9 cellular contexts compared by ENCODE assay signal in the genomic region with DNA sequence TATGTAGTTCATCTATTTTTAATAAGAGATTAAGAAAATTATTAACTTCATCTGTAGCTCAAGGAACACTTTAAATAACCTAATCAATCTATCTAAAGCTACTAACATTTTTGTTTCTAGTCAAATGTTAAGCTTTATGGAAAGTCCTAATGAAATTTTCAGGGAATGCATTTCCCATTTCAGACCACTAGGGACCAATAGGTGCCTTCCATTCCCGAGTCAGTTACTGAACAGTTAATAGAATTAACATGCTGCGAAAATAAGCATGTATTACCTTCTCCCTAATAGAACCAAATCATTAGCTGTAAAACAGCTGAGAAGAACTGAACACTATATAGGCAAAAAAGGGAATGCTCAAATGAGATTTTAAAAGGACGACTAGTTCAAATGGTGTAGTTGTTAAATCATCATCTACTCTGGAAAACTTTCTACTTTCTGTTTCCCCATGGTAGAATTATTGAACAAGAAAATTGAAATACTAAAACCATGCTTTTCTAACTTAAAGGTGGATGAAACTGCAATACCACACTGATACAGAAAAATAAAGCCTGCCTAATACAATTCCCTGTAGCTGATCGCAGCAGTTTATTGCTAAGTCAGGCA. TPM values are rescaled to one million over a fixed set of nuclear protein-coding genes. Genes with fewer than 3 reads are reported as not detected.
DNase-seq lines count a peak whose midpoint lies in the region; ATAC-seq and TF ChIP-seq lines count a peak whose summit lies in the region.
"Had no signal": no experiment of that assay in that cellular context is flagged by ENCODE, and none has a peak within 500 bp of the region (broad histone marks: within the 10 kb centered on the region; RNA-seq: fewer than 3 reads in every experiment).

No MANE protein-coding gene starts in this region.

- H3K27ac ChIP-seq in IMR-90 (ENCODE audit: insufficient read depth, low read length) (no peak overlapping the region), breast epithelium (no peak overlapping the region), gastrocnemius medialis (no peak overlapping the region)
- H3K27ac ChIP-seq: epithelial cell of prostate had no signal

- no peak overlapping the region for H2BK20ac ChIP-seq in IMR-90 (ENCODE audit: low read depth, low read length)

- no CpG with 5 or more reads among the region's 4 CpGs for WGBS in IMR-90 (ENCODE audit: extremely low coverage in 2 of 2, insufficient read length in 1 of 2), 2 experiments

- H2AK9ac ChIP-seq in IMR-90 (replicated peaks; ENCODE audit: low read depth, low read length, poor library complexity), result no peak overlapping the region

- dilution Hi-C loops in IMR-90 (cut with HindIII; ENCODE audit: low sequenced_read_pairs, unreplicated experiment), result no loop called here

- in situ Hi-C loops in IMR-90 (cut with MboI; ENCODE audit: low sequenced_read_pairs) (no loop called here), gastrocnemius medialis (cut with MboI; ENCODE audit: low sequenced_read_pairs in 4 of 4) (no loop called here)

- no peak overlapping the region for H2AK5ac ChIP-seq in IMR-90 (ENCODE audit: low read depth, low read length)

- peak overlapping the region; percentile 12; the same call in 1 of the 2 replicates for H3K4me2 ChIP-seq in IMR-90 (ENCODE audit: low read depth, low read length)

- H4K91ac ChIP-seq in IMR-90 (ENCODE audit: insufficient read depth, low read depth, low read length), result no peak overlapping the region

- H3K27me3 Mint-ChIP-seq in Calu3 (ENCODE audit: unreplicated experiment) (no peaks in the 10 kb centered on the region), nephron (ENCODE audit: low read depth) (no peaks in the 10 kb centered on the region)

- H2BK5ac ChIP-seq in IMR-90 (ENCODE audit: low read depth, low read length, poor library complexity, severe bottlenecking), result no peak overlapping the region

- H3K4me3 Mint-ChIP-seq in Calu3 (ENCODE audit: low read depth, unreplicated experiment), result no peak overlapping the region
- no peak overlapping the region for H3K4me3 Mint-ChIP-seq in nephron

- H3K4me1 ChIP-seq in IMR-90 (ENCODE audit: control insufficient read depth, insufficient read depth, low read length) (no peaks in the 10 kb centered on the region), breast epithelium (no peaks in the 10 kb centered on the region), gastrocnemius medialis (peaks cover 0 to 3% of the 10 kb centered on the region in 2 donors)

- TF ChIP-seq RAD21 in IMR-90 (IDR thresholded peaks at IDR 0.05; ENCODE audit: low read length), result peak; percentile 51

- no peak for TF ChIP-seq POLR2A in IMR-90 (IDR thresholded peaks at IDR 0.05; ENCODE audit: low read depth, low read length)
- no peak for TF ChIP-seq POLR2A in breast epithelium (IDR thresholded peaks at IDR 0.05)
- TF ChIP-seq POLR2A in gastrocnemius medialis (IDR thresholded peaks at IDR 0.05), result no peak

- ATAC-seq in IMR-90 (ENCODE audit: low read depth) (peak; percentile 72; the same call in 1 of the 2 replicates), gastrocnemius medialis (no peak)
- no peak for ATAC-seq in activated naive CD4-positive, alpha-beta T cell treated with anti-CD3 and anti-CD28 coated beads, Interleukin-2, amount 50 U/mL, for 72 hours

- no peaks in the 10 kb centered on the region for H3K36me3 Mint-ChIP-seq in Calu3 (ENCODE audit: insufficient read depth, unreplicated experiment)
- H3K36me3 Mint-ChIP-seq in nephron (ENCODE audit: low read depth), result no peaks in the 10 kb centered on the region
- H3K36me3 Mint-ChIP-seq in activated naive CD4-positive, alpha-beta T cell treated with anti-CD3 and anti-CD28 coated beads, Interleukin-2, amount 50 U/mL, for 72 hours, result peaks cover 1 to 2% of the 10 kb centered on the region in 2 donors

- no peak overlapping the region for H3K56ac ChIP-seq in IMR-90 (ENCODE audit: extremely low read depth, insufficient read depth, low read length)

- H3K4ac ChIP-seq in IMR-90 (ENCODE audit: low read depth, low read length), result no peak overlapping the region

- H3K4me3 ChIP-seq in IMR-90 (ENCODE audit: insufficient read depth, low read depth, low read length) (no peak overlapping the region), breast epithelium (no peak overlapping the region), gastrocnemius medialis (no peak overlapping the region)

- H4K5ac ChIP-seq in IMR-90 (ENCODE audit: low read depth, low read length), result no peak overlapping the region

- no peak overlapping the region for H3K23ac ChIP-seq in IMR-90 (ENCODE audit: low read depth, low read length)

- TF ChIP-seq CTCF in Calu3 (IDR thresholded peaks at IDR 0.05; ENCODE audit: unreplicated experiment) (peak; percentile 26), IMR-90 (conservative IDR thresholded peaks at IDR 0.05; ENCODE audit: low read depth, low read length) (peak; percentile 59), breast epithelium (IDR thresholded peaks at IDR 0.05) (peak in 2 of 3 donors; percentile 26 to 33), nephron (IDR thresholded peaks at IDR 0.05; ENCODE audit: unreplicated experiment in 3 of 3) (peak; percentile 57 to 69 (median 64)), gastrocnemius medialis (IDR thresholded peaks at IDR 0.05 in 4 of 5, conservative IDR thresholded peaks at IDR 0.05 in 1 of 5) (no peak)

- H3K18ac ChIP-seq in IMR-90 (ENCODE audit: low read depth, low read length), result no peak overlapping the region

- H3K9me3 Mint-ChIP-seq in Calu3 (ENCODE audit: low read depth, unreplicated experiment), result no peaks in the 10 kb centered on the region
- no peaks in the 10 kb centered on the region for H3K9me3 Mint-ChIP-seq in nephron
- no peaks in the 10 kb centered on the region for H3K9me3 Mint-ChIP-seq in activated naive CD4-positive, alpha-beta T cell treated with anti-CD3 and anti-CD28 coated beads, Interleukin-2, amount 50 U/mL, for 72 hours

- no peaks in the 10 kb centered on the region for H3K27me3 ChIP-seq in IMR-90 (ENCODE audit: control insufficient read depth, insufficient read depth, low read length)
- no peaks in the 10 kb centered on the region for H3K27me3 ChIP-seq in breast epithelium
- H3K27me3 ChIP-seq in gastrocnemius medialis, result no peaks in the 10 kb centered on the region

- no peaks in the 10 kb centered on the region for H3K9me3 ChIP-seq in IMR-90 (ENCODE audit: control insufficient read depth, insufficient read depth, low read length)
- no peaks in the 10 kb centered on the region for H3K9me3 ChIP-seq in breast epithelium
- no peaks in the 10 kb centered on the region for H3K9me3 ChIP-seq in gastrocnemius medialis

- no peak overlapping the region for H2BK15ac ChIP-seq in IMR-90 (ENCODE audit: low read depth, low read length)

- DNase-seq in Calu3, result no peak
- DNase-seq in IMR-90, result peak; percentile 33
- no peak for DNase-seq in breast epithelium (ENCODE audit: low spot score in 2 of 2)
- DNase-seq in SIG-M5 treated with dmso at 0.1 percent for 504 hours (lab: John Stamatoyannopoulos, UW; ENCODE audit: unreplicated experiment), result no peak
- DNase-seq in gastrocnemius medialis, result no peak
- DNase-seq in activated naive CD4-positive, alpha-beta T cell treated with anti-CD3 and anti-CD28 coated beads, Interleukin-2, amount 50 U/mL, for 72 hours (ENCODE audit: low spot score in 2 of 2), result no peak
- no peak for DNase-seq in GM19240 (ENCODE audit: insufficient read length, low spot score)

- intact Hi-C loops in Calu3 (cut with micrococcal nuclease; ENCODE audit: unreplicated experiment) (no loop called here), IMR-90 (cut with micrococcal nuclease) (no loop called here), breast epithelium (cut with DNase I; ENCODE audit: low total_unique reads) (no loop called here), gastrocnemius medialis (cut with DNase I; ENCODE audit: low total_unique reads) (no loop called here)

- no peak overlapping the region for H3K9ac ChIP-seq in IMR-90 (ENCODE audit: low read depth, low read length)

- H3K36me3 ChIP-seq in IMR-90 (ENCODE audit: control insufficient read depth, insufficient read depth, low read length) (no peaks in the 10 kb centered on the region), breast epithelium (no peaks in the 10 kb centered on the region), gastrocnemius medialis (no peaks in the 10 kb centered on the region)

- no peak overlapping the region for H4K8ac ChIP-seq in IMR-90 (ENCODE audit: low read depth in 2 of 2, low read length in 2 of 2)

- POLR2A ChIA-PET in IMR-90 (lab: Charles Lee; ENCODE audit: unreplicated experiment), result no interaction called here

- H3K79me1 ChIP-seq in IMR-90 (ENCODE audit: low read depth in 1 of 2, low read length in 2 of 2), result peaks cover 9 to 43% of the 10 kb centered on the region in 2 experiments; a peak in 3 of 4 replicates

- no peak overlapping the region for H2BK120ac ChIP-seq in IMR-90 (ENCODE audit: low read depth, low read length)

- H3K14ac ChIP-seq in IMR-90 (replicated peaks; ENCODE audit: low read depth, low read length), result no peak overlapping the region

- H4K20me1 ChIP-seq in IMR-90 (ENCODE audit: insufficient read depth, low read length), result peaks cover 22% of the 10 kb centered on the region; the same call in 1 of the 2 replicates

- BruUV-seq in Calu3 (replicated peaks; lab: Mats Ljungman, UMichigan) (no TSS peak), IMR-90 (replicated peaks; lab: Mats Ljungman, UMichigan) (no TSS peak)

- no peak overlapping the region for H2AFZ ChIP-seq in IMR-90 (replicated peaks; ENCODE audit: low read length, poor library complexity)

- H3K4me1 Mint-ChIP-seq in Calu3 (ENCODE audit: low read depth, unreplicated experiment) (peaks cover 12% of the 10 kb centered on the region), nephron (peaks cover 36% of the 10 kb centered on the region)

- CTCF ChIA-PET in Calu3 (lab: Charles Lee) (interaction anchor here (0.6 to 1.1 kb wide), 3 partner anchors 12 to 333 kb away, joined by 3 to 7 read pairs (median 3); no protein-coding TSS in a partner anchor), IMR-90 (lab: Yijun Ruan, JAX) (interaction anchor here (0.5 to 2.1 kb wide), 22 partner anchors 7 to 345 kb away, joined by 3 to 15 read pairs (median 4); a partner anchor contains a TSS)

- H3K27ac Mint-ChIP-seq in Calu3 (ENCODE audit: unreplicated experiment) (no peak overlapping the region), nephron (peak overlapping the region in 1 of 3 experiments; percentile 73)
- H3K27ac Mint-ChIP-seq in activated naive CD4-positive, alpha-beta T cell treated with anti-CD3 and anti-CD28 coated beads, Interleukin-2, amount 50 U/mL, for 72 hours, result no peak overlapping the region

- no peaks in the 10 kb centered on the region; the same call in 1 of the 2 replicates for H3K9me1 ChIP-seq in IMR-90 (ENCODE audit: insufficient read depth, low read length)

TF ChIP-seq in IMR-90, 13 proteins besides CTCF, POLR2A, EP300 and RAD21 (continues in another document):
- TF ChIP-seq BHLHE40 (IDR thresholded peaks at IDR 0.05; ENCODE audit: low read depth, low read length) (no peak), RFX5 (IDR thresholded peaks at IDR 0.05; ENCODE audit: low read depth, low read length) (no peak)

RNA-seq across cellular contexts. Expression of a gene that starts 22.5 kb away (rescaled TPM):
- 25.6 and 27.3 TPM in 2 replicates for total RNA-seq in Calu3 (2022)
- 20.1 and 26.9 TPM in 2 replicates for total RNA-seq in IMR-90 (2012; rRNA removed)
- polyA plus RNA-seq in IMR-90 (2012; rRNA removed), result 20.2 and 23.4 TPM in 2 replicates
- 28.5 and 38.9 TPM in 2 replicates for polyA plus RNA-seq in IMR-90 (2012; cell fraction: cytosol; rRNA removed)
- polyA plus RNA-seq in IMR-90 (2012; cell fraction: nucleus; rRNA removed; ENCODE audit: low replicate concordance), result 32.2 and 66.6 TPM in 2 replicates
- 10 to 100 TPM; 32.2 to 36.3 (median 32.8) TPM for total RNA-seq in breast epithelium
- 10 to 100 TPM; 19.2 to 27.4 (median 20.7) TPM for total RNA-seq in gastrocnemius medialis
- total RNA-seq in activated naive CD4-positive, alpha-beta T cell treated with anti-CD3 and anti-CD28 coated beads, Interleukin-2, amount 50 U/mL, for 72 hours, result 10 to 100 TPM; 13.3 to 26.6 TPM

Comparison
In these comparisons a context has a peak if more than half of its experiments do, and no peak if none do; other contexts are left out.
1. CTCF ChIP-seq: peak in Calu3 (single experiment), IMR-90 (single experiment), breast epithelium (2 of 3) and nephron (3 of 3); none in gastrocnemius medialis (0 of 5).